In the genomic region with DNA sequence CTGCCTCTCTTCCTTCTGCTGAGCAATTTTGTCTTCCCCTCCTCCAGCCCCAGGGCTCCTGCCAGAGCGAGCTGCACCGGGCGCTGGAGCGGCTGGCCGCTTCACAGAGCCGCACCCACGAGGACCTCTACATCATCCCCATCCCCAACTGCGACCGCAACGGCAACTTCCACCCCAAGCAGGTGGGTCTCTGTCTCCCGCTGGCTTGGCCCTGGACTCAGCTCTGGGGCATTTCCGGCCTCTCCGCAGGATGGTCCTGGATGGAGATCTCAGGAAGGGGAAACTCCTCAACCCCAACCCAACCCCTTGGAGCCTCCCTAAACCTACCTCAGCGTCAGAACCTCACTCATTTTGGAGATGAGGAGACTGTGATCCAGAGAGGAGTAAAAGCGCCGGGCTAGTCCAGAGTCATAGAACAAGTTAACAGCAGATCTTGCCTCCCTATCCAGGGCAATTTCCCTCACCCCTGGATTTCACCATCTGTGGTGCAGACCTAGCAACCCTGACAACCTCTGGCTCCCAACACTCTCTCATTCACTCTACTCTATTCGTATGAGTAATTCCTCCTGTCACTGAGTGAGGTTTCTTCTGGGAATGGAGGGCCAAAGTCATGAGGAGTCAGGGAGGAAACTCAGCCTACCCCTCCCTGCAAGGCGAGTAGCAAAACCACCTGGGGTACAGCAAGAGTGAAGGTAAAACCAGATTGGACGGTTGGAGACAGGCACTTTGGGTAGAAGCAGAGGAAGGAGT, we compare ENCODE assay signal across 16 cellular contexts. TPM values are rescaled to one million over a fixed set of nuclear protein-coding genes. Genes with fewer than 3 reads are reported as not detected.
DNase-seq lines count a peak whose midpoint lies in the region; ATAC-seq and TF ChIP-seq lines count a peak whose summit lies in the region.
"Had no signal": no experiment of that assay in that cellular context is flagged by ENCODE, and none has a peak within 500 bp of the region (broad histone marks: within the 10 kb centered on the region; RNA-seq: fewer than 3 reads in every experiment).

No MANE protein-coding gene starts in this region.

- H3K27ac ChIP-seq in rectal smooth muscle tissue (ENCODE audit: low read depth, low read length) (peak overlapping the region; percentile 25), OCI-LY7 (ENCODE audit: low read depth, low read length, poor library complexity, severe bottlenecking) (no peak overlapping the region)
- H3K27ac ChIP-seq: C4-2B had no signal

- H3K79me2 ChIP-seq in OCI-LY7 (ENCODE audit: insufficient read depth, low read depth, low read length): no peaks in the 10 kb centered on the region

- no peaks in the 10 kb centered on the region for H3K9me2 ChIP-seq in OCI-LY7 (ENCODE audit: insufficient read depth, low read length)

- no peak for TF ChIP-seq CTCF in HFFc6 (IDR thresholded peaks at IDR 0.05)
- TF ChIP-seq CTCF in OCI-LY7 (conservative IDR thresholded peaks at IDR 0.05; ENCODE audit: low read length): no peak

- H3K9me3 Mint-ChIP-seq in HFFc6: no peaks in the 10 kb centered on the region

- H2AFZ ChIP-seq in OCI-LY7 (ENCODE audit: low read length): no peak overlapping the region

- peaks cover 37% of the 10 kb centered on the region for H3K36me3 Mint-ChIP-seq in HFFc6 (ENCODE audit: low read depth)

- H3K27me3 ChIP-seq in rectal smooth muscle tissue (ENCODE audit: control insufficient read depth, insufficient read depth, low read length): no peaks in the 10 kb centered on the region
- H3K27me3 ChIP-seq: upper lobe of left lung had no signal

- DNase-seq in AG20443 (ENCODE audit: low spot score) (peak; percentile 46), HFFc6 (peak; percentile 71), NCI-H1417 treated with DMSO at 0.1 percent for 48 hours (lab: John Stamatoyannopoulos, UW) (no peak), OCI-LY7 (ENCODE audit: low spot score) (no peak)
- no peak for DNase-seq in activated CD8-positive, alpha-beta memory T cell treated with anti-CD3 and anti-CD28 coated beads for 24 hours
- DNase-seq: activated T-cell treated with anti-CD3 and anti-CD28 coated beads, Interleukin-2, amount 50 U/mL, for 48 hours; anterior cingulate cortex; NCI-H446; occipital lobe; stimulated activated CD4-positive, alpha-beta T cell treated with anti-CD3 and anti-CD28 coated beads, Interleukin-15, amount 100 ng/mL, for 24 hours had no signal

- no peaks in the 10 kb centered on the region for H3K9me3 ChIP-seq in OCI-LY7 (ENCODE audit: low read length)
- H3K9me3 ChIP-seq: upper lobe of left lung had no signal

- ATAC-seq in esophagus mucosa: peak; percentile 13
- ATAC-seq in HG03108 (IDR thresholded peaks at IDR 0.05; ENCODE audit: unreplicated experiment): no peak
- ATAC-seq: K562 had no signal

- H3K4me2 ChIP-seq in OCI-LY7 (ENCODE audit: low read length): no peak overlapping the region

- H3K4me3 ChIP-seq in rectal smooth muscle tissue (ENCODE audit: low read length) (no peak overlapping the region), OCI-LY7 (ENCODE audit: low read depth, low read length, poor library complexity, severe bottlenecking) (no peak overlapping the region)
- H3K4me3 ChIP-seq: K562, upper lobe of left lung had no signal

- H3K4me1 ChIP-seq in rectal smooth muscle tissue (ENCODE audit: control insufficient read depth, insufficient read depth, low read length): peaks cover 75% of the 10 kb centered on the region
- no peaks in the 10 kb centered on the region for H3K4me1 ChIP-seq in OCI-LY7 (ENCODE audit: insufficient read depth, low read length, poor library complexity, severe bottlenecking)

- H3K4me3 Mint-ChIP-seq in HFFc6: peak overlapping the region; percentile 60

- H3K9ac ChIP-seq in rectal smooth muscle tissue (ENCODE audit: low read length): no peak overlapping the region

- H3K27ac Mint-ChIP-seq in HFFc6: peak overlapping the region; percentile 93

- no peaks in the 10 kb centered on the region for H4K20me1 ChIP-seq in OCI-LY7 (ENCODE audit: insufficient read depth, low read length)

- H3K4me1 Mint-ChIP-seq in HFFc6 (ENCODE audit: low read depth): peaks cover 91% of the 10 kb centered on the region

- CTCF ChIA-PET in OCI-LY7 (lab: Charles Lee; ENCODE audit: unreplicated experiment): no interaction called here

- intact Hi-C loops in OCI-LY7 (cut with micrococcal nuclease; ENCODE audit: unreplicated experiment): no loop called here

- POLR2A ChIA-PET in OCI-LY7 (lab: Charles Lee): no interaction called here

- H3K36me3 ChIP-seq in rectal smooth muscle tissue (ENCODE audit: control insufficient read depth, insufficient read depth, low read length): peaks cover 31% of the 10 kb centered on the region
- no peaks in the 10 kb centered on the region for H3K36me3 ChIP-seq in OCI-LY7 (ENCODE audit: insufficient read depth, low read length)

- H3K27me3 Mint-ChIP-seq in HFFc6 (ENCODE audit: insufficient read depth): peaks cover 6% of the 10 kb centered on the region; the same call in 1 of the 2 replicates

- no TSS peak for BruUV-seq in OCI-LY7 (replicated peaks; lab: Mats Ljungman, UMichigan)

RNA-seq across cellular contexts. Expression of a gene that starts 10.8 kb away (rescaled TPM):
- total RNA-seq in HFFc6 (2021; fragmentation: NEBNext Ultra II Directional; extraction: Animal tissue kit (Norgen Biotek cat#: 25700)): 100 to 1,000 TPM; 575 to 816 (median 659) TPM
- total RNA-seq in esophagus mucosa (72.1 TPM), OCI-LY7 (2022) (not detected in 2 replicates)
- not detected in 2 replicates for total RNA-seq in OCI-LY7 (2014; rRNA removed; shearing (Covaris generic))

RNA-seq across cellular contexts. Expression of a gene that starts 36.4 kb away (rescaled TPM):
- 100 to 1,000 TPM in 5 of 6 experiments, 10 to 100 TPM in 1; 73.2 to 170 (median 150) TPM for total RNA-seq in HFFc6 (2021; fragmentation: NEBNext Ultra II Directional; extraction: Animal tissue kit (Norgen Biotek cat#: 25700))
- total RNA-seq in esophagus mucosa (56.1 TPM), OCI-LY7 (2022) (340 and 442 TPM in 2 replicates)
- total RNA-seq in OCI-LY7 (2014; rRNA removed; shearing (Covaris generic)): 293 and 303 TPM in 2 replicates

RNA-seq across cellular contexts. Expression of a gene that starts 47.4 kb away (rescaled TPM):
- total RNA-seq in HFFc6 (2021; fragmentation: NEBNext Ultra II Directional; extraction: Animal tissue kit (Norgen Biotek cat#: 25700)): under 1 TPM in 1 of 6 experiments, not detected in 5; 0.17 TPM
- total RNA-seq in esophagus mucosa (52.1 TPM), OCI-LY7 (2022) (0.66 and 0.97 TPM in 2 replicates)
- total RNA-seq in OCI-LY7 (2014; rRNA removed; shearing (Covaris generic)): 0.18 and 0.22 TPM in 2 replicates
- total RNA-seq: occipital lobe had no signal

Comparison
In these comparisons a context has a peak if more than half of its experiments do, and no peak if none do; other contexts are left out.
1. DNase-seq: peak in AG20443 (single experiment) and HFFc6 (single experiment); none in activated CD8-positive, alpha-beta memory T cell treated with anti-CD3 and anti-CD28 coated beads for 24 hours (single experiment), NCI-H1417 treated with DMSO at 0.1 percent for 48 hours (single experiment) and OCI-LY7 (single experiment).
2. RNA of a gene that starts 10.8 kb away (total RNA-seq): 575 to 816 TPM in HFFc6 and 72.1 TPM in esophagus mucosa (single experiment); not detected in OCI-LY7; every median in the first group is over 10 times any median in the second.
3. RNA of a gene that starts 47.4 kb away (total RNA-seq): 52.1 TPM in esophagus mucosa (single experiment); 0.18 to 0.97 TPM in OCI-LY7 and 0.17 TPM in HFFc6; every median in the first group is over 10 times any median in the second.